In the genomic region with DNA sequence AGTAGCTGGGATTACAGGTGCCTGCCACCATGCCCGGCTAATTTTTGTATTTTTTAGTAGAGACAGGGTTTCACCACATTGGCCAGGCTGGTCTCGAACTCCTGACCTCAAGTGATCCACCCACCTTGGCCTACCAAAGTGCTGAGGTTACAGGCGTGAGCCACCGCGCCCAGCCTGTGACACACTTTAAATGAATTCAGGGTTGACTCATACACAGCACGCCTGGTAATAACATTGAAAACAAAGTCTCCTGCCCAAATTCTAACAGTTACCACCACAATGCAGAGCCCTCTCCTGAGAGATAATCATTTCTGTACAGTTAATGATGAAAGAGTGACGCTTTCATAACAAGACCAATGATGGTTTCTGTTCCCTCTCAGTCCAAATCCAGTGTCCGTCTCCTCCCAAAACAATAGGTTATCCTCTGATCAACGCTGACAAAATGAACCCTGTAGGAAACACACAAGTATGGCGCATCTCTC, we compare ENCODE assay signal across 1 cellular context.
TF ChIP-seq lines count a peak whose summit lies in the region.
"Not testable (repeated sequence)": the region's sequence is repeated elsewhere in the genome, so short reads cannot be mapped to it uniquely, and the experiment has no call there.

No MANE protein-coding gene starts in this region.

TF ChIP-seq in K562, 482 proteins besides CTCF, POLR2A, EP300 and RAD21:
- TF ChIP-seq EGR1 (conservative IDR thresholded peaks at IDR 0.05) (peak; percentile 36; the same call in 1 of the 2 replicates), BHLHE40 (IDR thresholded peaks at IDR 0.05; ENCODE audit: low read length) (0 out of 2 replicates have a peak, but pooled peaks have one; percentile 13), FOSL1 (tag; conservative IDR thresholded peaks at IDR 0.05) (peak; percentile 55)
- TF ChIP-seq, protein P1, sequence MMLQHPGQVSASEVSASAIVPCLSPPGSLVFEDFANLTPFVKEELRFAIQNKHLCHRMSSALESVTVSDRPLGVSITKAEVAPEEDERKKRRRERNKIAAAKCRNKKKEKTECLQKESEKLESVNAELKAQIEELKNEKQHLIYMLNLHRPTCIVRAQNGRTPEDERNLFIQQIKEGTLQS (IDR thresholded peaks at IDR 0.05), result peak; percentile 43; the same call in 1 of the 2 replicates
- TF ChIP-seq, protein P1 (CRISPR knock-in tag; conservative IDR thresholded peaks at IDR 0.05), result not testable (repeated sequence)
TF ChIP-seq in K562: peak in this region for 4; not testable (repeated sequence) for 478.
